8 cellular contexts compared by ENCODE assay signal in genomic region chr20:46970937-46971630, GRCh38.
DNase-seq lines count a peak whose midpoint lies in the region; FAIRE-seq and TF ChIP-seq lines count a peak whose summit lies in the region.

No MANE protein-coding gene starts in this region.

- DNase-seq in AG08395 (ENCODE audit: low spot score) = peak; percentile 72
- DNase-seq in H54 (ENCODE audit: insufficient read length, low spot score) = peak; percentile 44
- DNase-seq in RPMI7951 (ENCODE audit: low read depth) = peak; percentile 76
- DNase-seq in globus pallidus (ENCODE audit: low spot score) = peak; percentile 7
- no peak for DNase-seq in cortex of kidney (lab: John Stamatoyannopoulos, UW)
- DNase-seq in effector CD4-positive, alpha-beta T cell = no peak
- DNase-seq in activated CD4-positive, alpha-beta T cell treated with anti-CD3 and anti-CD28 coated beads, Interleukin-2, amount 50 U/mL, for 4 hours = no peak
- DNase-seq in stimulated activated CD4-positive, alpha-beta T cell treated with anti-CD3 and anti-CD28 coated beads, Interleukin-4, amount 100 ng/mL, for 4 hours = no peak

- peak; percentile 61 for FAIRE-seq in H54 (lab: Jason Lieb, UNC)

- no peak for TF ChIP-seq POLR2A in H54 (IDR thresholded peaks at IDR 0.05; ENCODE audit: low read depth, low read length)

Comparison
In these comparisons a context has a peak if more than half of its experiments do, and no peak if none do; other contexts are left out.
1. DNase-seq: peak in AG08395 (single experiment), H54 (single experiment), RPMI7951 (single experiment) and globus pallidus (single experiment); none in cortex of kidney (single experiment), effector CD4-positive, alpha-beta T cell (single experiment), activated CD4-positive, alpha-beta T cell treated with anti-CD3 and anti-CD28 coated beads, Interleukin-2, amount 50 U/mL, for 4 hours (0 of 2) and stimulated activated CD4-positive, alpha-beta T cell treated with anti-CD3 and anti-CD28 coated beads, Interleukin-4, amount 100 ng/mL, for 4 hours (0 of 2).